Comparison of ENCODE assay signal across 8 cellular contexts in genomic region chr20:47318027-47318595, GRCh38. TPM values are rescaled to one million over a fixed set of nuclear protein-coding genes. Genes with fewer than 3 reads are reported as not detected.
DNase-seq lines count a peak whose midpoint lies in the region; ATAC-seq and TF ChIP-seq lines count a peak whose summit lies in the region.

No MANE protein-coding gene starts in this region.

- H3K4me3 Mint-ChIP-seq in activated CD4-positive, alpha-beta memory T cell treated with anti-CD3 and anti-CD28 coated beads for 36 hours, result peak overlapping the region; percentile 38
- H3K4me3 Mint-ChIP-seq in progenitor cell of endocrine pancreas (ENCODE audit: low read depth), result peak overlapping the region; percentile 60

- peak; percentile 36 for ATAC-seq in Right ventricle myocardium superior (ENCODE audit: poor library complexity)

- H3K4me3 ChIP-seq in HEK293 (ENCODE audit: low read depth, low read length), result no peak overlapping the region

- H3K4me1 ChIP-seq in HEK293 (ENCODE audit: control insufficient read depth, insufficient read depth, low read length), result peaks cover 26% of the 10 kb centered on the region

- H3K9me3 ChIP-seq in HEK293 (ENCODE audit: control insufficient read depth, insufficient read depth, low read depth, low read length), result no peaks in the 10 kb centered on the region

- peak overlapping the region; percentile 82 for H3K27ac Mint-ChIP-seq in activated CD4-positive, alpha-beta memory T cell treated with anti-CD3 and anti-CD28 coated beads for 36 hours
- H3K27ac Mint-ChIP-seq in progenitor cell of endocrine pancreas, result peak overlapping the region; percentile 99

- no peaks in the 10 kb centered on the region for H3K27me3 Mint-ChIP-seq in activated CD4-positive, alpha-beta memory T cell treated with anti-CD3 and anti-CD28 coated beads for 36 hours
- H3K27me3 Mint-ChIP-seq in progenitor cell of endocrine pancreas, result no peaks in the 10 kb centered on the region

- CTCF ChIA-PET in HEK293 (lab: Yijun Ruan, JAX), result interaction anchor here (0.7 to 0.8 kb wide), 2 partner anchors 21 to 66 kb away, joined by 3 to 5 read pairs; no protein-coding TSS in a partner anchor
- CTCF ChIA-PET in activated CD4-positive, alpha-beta memory T cell treated with anti-CD3 and anti-CD28 coated beads for 36 hours (lab: Charles Lee), result interaction anchor here (0.9 kb wide), 1 partner anchor 176 kb away, joined by 3 read pairs; no protein-coding TSS in a partner anchor

- 0 out of 2 replicates have a peak overlapping the region, but pooled peaks have one; percentile 3 for H3K27ac ChIP-seq in HEK293 (ENCODE audit: extremely low read depth, low read depth, low read length)

- POLR2A ChIA-PET in HEK293 (lab: Yijun Ruan, JAX), result no interaction called here
- POLR2A ChIA-PET in activated CD4-positive, alpha-beta memory T cell treated with anti-CD3 and anti-CD28 coated beads for 36 hours (lab: Charles Lee), result interaction anchor here (1.8 kb wide), 1 partner anchor 38 kb away, joined by 7 read pairs; the partner anchor contains the start of gene ZMYND8

- intact Hi-C loops in activated CD4-positive, alpha-beta memory T cell treated with anti-CD3 and anti-CD28 coated beads for 36 hours (cut with micrococcal nuclease), result no loop called here
- intact Hi-C loops in Right ventricle myocardium superior (cut with DNase I), result loop anchor here (1.0 kb wide), 1 partner anchor 42 kb away; no protein-coding TSS in a partner anchor

- H3K4me1 Mint-ChIP-seq in activated CD4-positive, alpha-beta memory T cell treated with anti-CD3 and anti-CD28 coated beads for 36 hours (ENCODE audit: low read depth), result peaks cover 56% of the 10 kb centered on the region
- peaks cover 63% of the 10 kb centered on the region for H3K4me1 Mint-ChIP-seq in progenitor cell of endocrine pancreas (ENCODE audit: low read depth)

- TF ChIP-seq CTCF in HEK293 (tag by site-specific recombination; IDR thresholded peaks at IDR 0.05) (no peak), progenitor cell of endocrine pancreas (IDR thresholded peaks at IDR 0.05; ENCODE audit: unreplicated experiment) (no peak)

- no peak for DNase-seq in activated CD4-positive, alpha-beta memory T cell treated with anti-CD3 and anti-CD28 coated beads for 36 hours
- DNase-seq in Right ventricle myocardium superior (no peak), progenitor cell of endocrine pancreas (ENCODE audit: low spot score, unreplicated experiment) (no peak), SK-N-DZ (ENCODE audit: low spot score) (no peak), NCI-H510A (lab: John Stamatoyannopoulos, UW) (no peak), mesenteric fat pad (ENCODE audit: low spot score) (no peak), D341Med (ENCODE audit: low spot score) (no peak)

- H3K36me3 Mint-ChIP-seq in activated CD4-positive, alpha-beta memory T cell treated with anti-CD3 and anti-CD28 coated beads for 36 hours, result peaks cover 4% of the 10 kb centered on the region
- H3K36me3 Mint-ChIP-seq in progenitor cell of endocrine pancreas (ENCODE audit: insufficient read depth), result peaks cover 3% of the 10 kb centered on the region

- peaks cover 0 to 4% of the 10 kb centered on the region in 2 experiments; a peak in 2 of 3 replicates for H3K36me3 ChIP-seq in HEK293 (ENCODE audit: control insufficient read depth in 2 of 2, insufficient read depth in 1 of 2, low read length in 2 of 2)

- no peaks in the 10 kb centered on the region for H3K9me3 Mint-ChIP-seq in activated CD4-positive, alpha-beta memory T cell treated with anti-CD3 and anti-CD28 coated beads for 36 hours
- H3K9me3 Mint-ChIP-seq in progenitor cell of endocrine pancreas (ENCODE audit: low read depth), result no peaks in the 10 kb centered on the region

TF ChIP-seq in HEK293, 187 proteins besides CTCF, POLR2A, EP300 and RAD21 (continues in another document):
- TF ChIP-seq ZNF600 (tag by site-specific recombination; IDR thresholded peaks at IDR 0.05), result peak; percentile 95
- no peak for TF ChIP-seq SP3 (tag by site-specific recombination; IDR thresholded peaks at IDR 0.05)
- TF ChIP-seq, protein P1, sequence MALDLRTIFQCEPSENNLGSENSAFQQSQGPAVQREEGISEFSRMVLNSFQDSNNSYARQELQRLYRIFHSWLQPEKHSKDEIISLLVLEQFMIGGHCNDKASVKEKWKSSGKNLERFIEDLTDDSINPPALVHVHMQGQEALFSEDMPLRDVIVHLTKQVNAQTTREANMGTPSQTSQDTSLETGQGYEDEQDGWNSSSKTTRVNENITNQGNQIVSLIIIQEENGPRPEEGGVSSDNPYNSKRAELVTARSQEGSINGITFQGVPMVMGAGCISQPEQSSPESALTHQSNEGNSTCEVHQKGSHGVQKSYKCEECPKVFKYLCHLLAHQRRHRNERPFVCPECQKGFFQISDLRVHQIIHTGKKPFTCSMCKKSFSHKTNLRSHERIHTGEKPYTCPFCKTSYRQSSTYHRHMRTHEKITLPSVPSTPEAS (tag by site-specific recombination; IDR thresholded peaks at IDR 0.05), result no peak
- TF ChIP-seq ZNF133 (tag by site-specific recombination; IDR thresholded peaks at IDR 0.05), result no peak
- TF ChIP-seq ZNF768 (tag by site-specific recombination; IDR thresholded peaks at IDR 0.05), result no peak
- TF ChIP-seq, protein P2, sequence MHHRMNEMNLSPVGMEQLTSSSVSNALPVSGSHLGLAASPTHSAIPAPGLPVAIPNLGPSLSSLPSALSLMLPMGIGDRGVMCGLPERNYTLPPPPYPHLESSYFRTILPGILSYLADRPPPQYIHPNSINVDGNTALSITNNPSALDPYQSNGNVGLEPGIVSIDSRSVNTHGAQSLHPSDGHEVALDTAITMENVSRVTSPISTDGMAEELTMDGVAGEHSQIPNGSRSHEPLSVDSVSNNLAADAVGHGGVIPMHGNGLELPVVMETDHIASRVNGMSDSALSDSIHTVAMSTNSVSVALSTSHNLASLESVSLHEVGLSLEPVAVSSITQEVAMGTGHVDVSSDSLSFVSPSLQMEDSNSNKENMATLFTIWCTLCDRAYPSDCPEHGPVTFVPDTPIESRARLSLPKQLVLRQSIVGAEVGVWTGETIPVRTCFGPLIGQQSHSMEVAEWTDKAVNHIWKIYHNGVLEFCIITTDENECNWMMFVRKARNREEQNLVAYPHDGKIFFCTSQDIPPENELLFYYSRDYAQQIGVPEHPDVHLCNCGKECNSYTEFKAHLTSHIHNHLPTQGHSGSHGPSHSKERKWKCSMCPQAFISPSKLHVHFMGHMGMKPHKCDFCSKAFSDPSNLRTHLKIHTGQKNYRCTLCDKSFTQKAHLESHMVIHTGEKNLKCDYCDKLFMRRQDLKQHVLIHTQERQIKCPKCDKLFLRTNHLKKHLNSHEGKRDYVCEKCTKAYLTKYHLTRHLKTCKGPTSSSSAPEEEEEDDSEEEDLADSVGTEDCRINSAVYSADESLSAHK (tag by site-specific recombination; IDR thresholded peaks at IDR 0.05), result no peak
- TF ChIP-seq ZNF521 (tag by site-specific recombination; IDR thresholded peaks at IDR 0.05), result no peak
- TF ChIP-seq ZNF114 (tag by site-specific recombination; IDR thresholded peaks at IDR 0.05), result no peak
- no peak for TF ChIP-seq ZNF362 (tag by site-specific recombination; IDR thresholded peaks at IDR 0.05)
- TF ChIP-seq ZNF23 (tag by site-specific recombination; IDR thresholded peaks at IDR 0.05; ENCODE audit: borderline replicate concordance), result no peak
- no peak for TF ChIP-seq BCL11B (tag by site-specific recombination; IDR thresholded peaks at IDR 0.05; ENCODE audit: low read depth)
- TF ChIP-seq ZNF639 (tag by site-specific recombination; IDR thresholded peaks at IDR 0.05), result no peak
- TF ChIP-seq ZSCAN5A (tag by site-specific recombination; IDR thresholded peaks at IDR 0.05), result no peak
- TF ChIP-seq ZNF404 (tag by site-specific recombination; IDR thresholded peaks at IDR 0.05), result no peak

RNA-seq across cellular contexts. Expression of gene ZMYND8, which starts 38.4 kb away (rescaled TPM):
- 10 to 100 TPM; 28.1 to 29.6 TPM for total RNA-seq in activated CD4-positive, alpha-beta memory T cell treated with anti-CD3 and anti-CD28 coated beads for 36 hours
- total RNA-seq in Right ventricle myocardium superior, result 37.7 TPM
- total RNA-seq in progenitor cell of endocrine pancreas, result 100 and 102 TPM in 2 replicates
- 44.5 and 55.5 TPM in 2 replicates for polyA plus RNA-seq in SK-N-DZ (2014; cell fraction: cytosol; rRNA removed)
- polyA plus RNA-seq in SK-N-DZ (2014; cell fraction: nucleus; rRNA removed), result 49.4 and 91.3 TPM in 2 replicates
- 23.1 TPM for total RNA-seq in mesenteric fat pad
